In the genomic region with DNA sequence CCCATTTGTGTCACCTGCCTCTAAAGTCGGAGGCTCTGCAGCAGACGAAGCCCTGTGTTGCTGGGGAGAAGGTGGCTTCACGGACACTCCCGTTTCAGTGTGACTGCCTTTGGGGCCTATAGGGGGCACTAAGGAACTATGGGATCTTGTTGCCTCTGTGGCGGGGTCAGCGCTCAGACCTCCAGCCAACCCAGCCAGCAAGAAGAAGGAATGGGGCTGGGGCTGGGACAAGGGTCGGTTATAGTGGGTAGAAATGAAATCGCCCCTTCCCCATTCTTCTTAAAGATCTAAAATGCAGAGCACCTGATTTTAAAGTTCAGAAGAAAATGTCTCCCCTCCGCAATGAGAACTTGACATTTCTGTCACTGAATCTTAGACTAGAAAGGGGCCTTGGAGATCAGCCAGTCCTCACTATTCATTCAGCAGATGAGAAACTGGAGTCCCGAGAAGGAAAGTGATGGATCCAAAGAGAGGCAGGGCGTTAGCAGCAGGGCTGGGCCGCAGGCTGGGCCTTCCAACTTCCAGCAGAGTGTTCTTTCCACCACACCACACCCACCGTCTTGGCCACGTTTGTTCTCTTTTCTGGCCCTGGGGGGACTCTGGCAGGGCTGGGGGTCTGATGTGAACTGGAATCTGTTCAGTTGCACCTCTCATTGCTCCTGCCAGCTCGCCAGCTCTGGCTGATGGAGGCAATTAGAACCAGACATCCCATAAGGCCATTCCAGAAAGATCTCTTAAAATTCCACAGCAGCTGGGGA, we compare ENCODE assay signal across 8 cellular contexts.
DNase-seq lines count a peak whose midpoint lies in the region; ATAC-seq and TF ChIP-seq lines count a peak whose summit lies in the region.

No MANE protein-coding gene starts in this region.

- H3K9me3 ChIP-seq in prostate gland: no peaks in the 10 kb centered on the region

- no peaks in the 10 kb centered on the region for H3K27me3 ChIP-seq in prostate gland (replicated peaks; ENCODE audit: insufficient read depth)

- peak; percentile 83 for ATAC-seq in HG02588 (IDR thresholded peaks at IDR 0.05; ENCODE audit: unreplicated experiment)
- ATAC-seq in Right ventricle myocardium superior (ENCODE audit: poor library complexity): peak; percentile 94

- DNase-seq in activated naive CD4-positive, alpha-beta T cell treated with anti-CD3 and anti-CD28 coated beads for 36 hours: peak; percentile 49
- no peak for DNase-seq in activated naive CD4-positive, alpha-beta T cell treated with Interleukin-2 at 50 U/mL for 16 hours
- DNase-seq in NCI-H146 (lab: John Stamatoyannopoulos, UW) (peak; percentile 93), Right ventricle myocardium superior (peak; percentile 66), prostate gland (ENCODE audit: low spot score) (peak; percentile 49), OCI-M2 (lab: John Stamatoyannopoulos, UW; ENCODE audit: unreplicated experiment) (no peak)
- peak; percentile 35 for DNase-seq in activated CD4-positive, alpha-beta memory T cell treated with anti-CD3 and anti-CD28 coated beads for 36 hours

- no peak overlapping the region for H3K27ac ChIP-seq in prostate gland

- no peaks in the 10 kb centered on the region for H3K36me3 Mint-ChIP-seq in activated naive CD4-positive, alpha-beta T cell treated with anti-CD3 and anti-CD28 coated beads for 36 hours (ENCODE audit: low read depth)
- H3K36me3 Mint-ChIP-seq in activated CD4-positive, alpha-beta memory T cell treated with anti-CD3 and anti-CD28 coated beads for 36 hours: no peaks in the 10 kb centered on the region

- POLR2A ChIA-PET in activated CD4-positive, alpha-beta memory T cell treated with anti-CD3 and anti-CD28 coated beads for 36 hours (lab: Charles Lee): no interaction called here

- WGBS in prostate gland: 45% methylated on average over 15 of the region's 15 CpGs

- peaks cover 4% of the 10 kb centered on the region for H3K4me1 ChIP-seq in prostate gland (replicated peaks)

- H3K4me1 Mint-ChIP-seq in activated naive CD4-positive, alpha-beta T cell treated with anti-CD3 and anti-CD28 coated beads for 36 hours (ENCODE audit: low read depth): no peaks in the 10 kb centered on the region
- no peaks in the 10 kb centered on the region for H3K4me1 Mint-ChIP-seq in activated CD4-positive, alpha-beta memory T cell treated with anti-CD3 and anti-CD28 coated beads for 36 hours (ENCODE audit: low read depth)

- no peak overlapping the region for H3K4me3 ChIP-seq in prostate gland

- H3K9me3 Mint-ChIP-seq in activated naive CD4-positive, alpha-beta T cell treated with anti-CD3 and anti-CD28 coated beads for 36 hours: no peaks in the 10 kb centered on the region
- no peaks in the 10 kb centered on the region for H3K9me3 Mint-ChIP-seq in activated CD4-positive, alpha-beta memory T cell treated with anti-CD3 and anti-CD28 coated beads for 36 hours

- H3K27ac Mint-ChIP-seq in activated naive CD4-positive, alpha-beta T cell treated with anti-CD3 and anti-CD28 coated beads for 36 hours: no peak overlapping the region
- H3K27ac Mint-ChIP-seq in activated CD4-positive, alpha-beta memory T cell treated with anti-CD3 and anti-CD28 coated beads for 36 hours: no peak overlapping the region

- TF ChIP-seq POLR2A in prostate gland (IDR thresholded peaks at IDR 0.05): no peak

- H3K4me3 Mint-ChIP-seq in activated naive CD4-positive, alpha-beta T cell treated with anti-CD3 and anti-CD28 coated beads for 36 hours: no peak overlapping the region
- no peak overlapping the region for H3K4me3 Mint-ChIP-seq in activated CD4-positive, alpha-beta memory T cell treated with anti-CD3 and anti-CD28 coated beads for 36 hours

- CTCF ChIA-PET in activated naive CD4-positive, alpha-beta T cell treated with anti-CD3 and anti-CD28 coated beads for 36 hours (lab: Charles Lee): interaction anchor here (0.6 to 1.5 kb wide), 4 partner anchors 12 to 528 kb away, joined by 3 to 7 read pairs (median 4); no protein-coding TSS in a partner anchor
- CTCF ChIA-PET in activated CD4-positive, alpha-beta memory T cell treated with anti-CD3 and anti-CD28 coated beads for 36 hours (lab: Charles Lee): interaction anchor here (0.6 to 1.6 kb wide), 5 partner anchors 195 to 556 kb away, joined by 3 to 4 read pairs (median 3); no protein-coding TSS in a partner anchor

- intact Hi-C loops in activated naive CD4-positive, alpha-beta T cell treated with anti-CD3 and anti-CD28 coated beads for 36 hours (cut with micrococcal nuclease): loop anchor here (1.0 to 5.0 kb wide), 4 partner anchors 121 to 527 kb away; no protein-coding TSS in a partner anchor
- intact Hi-C loops in activated CD4-positive, alpha-beta memory T cell treated with anti-CD3 and anti-CD28 coated beads for 36 hours (cut with micrococcal nuclease): loop anchor here (2.0 kb wide), 1 partner anchor 348 kb away; a partner anchor contains a TSS
- intact Hi-C loops in Right ventricle myocardium superior (cut with DNase I) (loop anchor here (2.0 to 10.0 kb wide), 3 partner anchors 216 to 616 kb away; a partner anchor contains a TSS), prostate gland (cut with DNase I) (loop anchor here (2.0 to 5.0 kb wide), 2 partner anchors 124 to 350 kb away; no protein-coding TSS in a partner anchor)

- H3K27me3 Mint-ChIP-seq in activated naive CD4-positive, alpha-beta T cell treated with anti-CD3 and anti-CD28 coated beads for 36 hours (ENCODE audit: low read depth): peaks cover 7% of the 10 kb centered on the region
- H3K27me3 Mint-ChIP-seq in activated CD4-positive, alpha-beta memory T cell treated with anti-CD3 and anti-CD28 coated beads for 36 hours: peaks cover 5% of the 10 kb centered on the region

- no peaks in the 10 kb centered on the region for H3K36me3 ChIP-seq in prostate gland

- TF ChIP-seq CTCF in prostate gland (IDR thresholded peaks at IDR 0.05): peak; percentile 13 to 66 (median 62)

Comparison
In these comparisons a context has a peak if more than half of its experiments do, and no peak if none do; other contexts are left out.
1. DNase-seq: peak in activated naive CD4-positive, alpha-beta T cell treated with anti-CD3 and anti-CD28 coated beads for 36 hours (single experiment), NCI-H146 (single experiment), activated CD4-positive, alpha-beta memory T cell treated with anti-CD3 and anti-CD28 coated beads for 36 hours (single experiment), Right ventricle myocardium superior (single experiment) and prostate gland (single experiment); none in activated naive CD4-positive, alpha-beta T cell treated with Interleukin-2 at 50 U/mL for 16 hours (single experiment) and OCI-M2 (single experiment).